1 cellular context compared by ENCODE assay signal in the genomic region with DNA sequence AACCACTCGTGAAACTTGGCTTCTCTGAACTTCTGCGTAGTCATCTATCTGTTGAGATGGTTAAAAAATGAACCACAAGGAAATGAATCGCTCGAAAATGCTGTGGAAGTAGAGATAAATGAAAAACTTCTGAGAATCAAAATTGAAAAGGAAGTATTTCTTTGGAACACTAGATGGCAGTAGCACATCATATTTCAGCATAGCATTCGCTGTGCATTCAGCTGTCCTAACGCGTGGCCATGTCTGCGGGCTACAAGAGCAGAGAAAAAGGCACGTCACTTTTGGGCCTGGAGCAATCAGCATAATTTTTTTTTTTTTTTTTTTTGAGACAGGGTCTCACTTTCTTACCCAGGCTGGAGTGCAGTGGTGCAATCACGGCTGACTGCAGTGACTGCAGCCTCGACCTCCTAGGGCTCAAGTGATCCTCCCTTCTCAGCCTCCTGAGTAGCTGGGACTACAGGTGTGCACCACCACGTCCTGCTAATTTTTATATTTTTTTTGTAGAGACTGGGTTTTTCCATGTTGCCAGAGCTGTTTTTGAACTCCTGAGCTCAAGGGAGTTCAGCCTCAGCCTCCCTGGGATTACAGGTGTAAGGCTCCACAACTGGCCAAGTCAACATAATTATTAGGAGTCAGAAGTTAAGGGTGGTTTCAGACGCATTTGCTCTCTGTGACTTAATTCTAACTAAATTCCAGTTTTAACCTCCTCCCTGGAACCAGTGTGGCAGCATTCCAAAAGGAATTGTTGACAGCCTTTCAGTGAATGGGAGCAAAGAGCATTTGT.
TF ChIP-seq lines count a peak whose summit lies in the region.

No MANE protein-coding gene starts in this region.

TF ChIP-seq in H1, 55 proteins besides CTCF, POLR2A, EP300 and RAD21:
- TF ChIP-seq YY1 (IDR thresholded peaks at IDR 0.05; ENCODE audit: low read depth, low read length) = peak; percentile 69; the same call in 1 of the 2 replicates
- no peak for TF ChIP-seq SIRT6 (IDR thresholded peaks at IDR 0.05; ENCODE audit: low read length)
- TF ChIP-seq, protein P1, sequence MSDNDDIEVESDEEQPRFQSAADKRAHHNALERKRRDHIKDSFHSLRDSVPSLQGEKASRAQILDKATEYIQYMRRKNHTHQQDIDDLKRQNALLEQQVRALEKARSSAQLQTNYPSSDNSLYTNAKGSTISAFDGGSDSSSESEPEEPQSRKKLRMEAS (IDR thresholded peaks at IDR 0.05) = peak; percentile 41; the same call in 1 of the 2 replicates
TF ChIP-seq in H1: peak in this region for 2.
